Comparison of ENCODE assay signal across 8 cellular contexts in genomic region chr3:9302425-9303181, GRCh38. TPM values are rescaled to one million over a fixed set of nuclear protein-coding genes. Genes with fewer than 3 reads are reported as not detected.
DNase-seq lines count a peak whose midpoint lies in the region; ATAC-seq and TF ChIP-seq lines count a peak whose summit lies in the region.

No MANE protein-coding gene starts in this region.

- WGBS in body of pancreas, 2 donors, result 15 to 16% methylated on average over 23 to 24 of the region's 24 CpGs
- WGBS in iPS DF 6.9 (ENCODE audit: insufficient coverage, insufficient read length), result no CpG with 5 or more reads among the region's 24 CpGs

- in situ Hi-C loops in gastrocnemius medialis (cut with MboI; ENCODE audit: low sequenced_read_pairs in 4 of 4), result loop anchor here in 3 of 4 donors (5.0 kb wide), 1 partner anchor 330 kb away; no protein-coding TSS in a partner anchor

- TF ChIP-seq POLR2A in body of pancreas (IDR thresholded peaks at IDR 0.05), result no peak
- TF ChIP-seq POLR2A in gastrocnemius medialis (IDR thresholded peaks at IDR 0.05), result no peak

- H3K9me3 ChIP-seq in body of pancreas (no peaks in the 10 kb centered on the region), iPS DF 6.9 (ENCODE audit: control insufficient read depth, insufficient read depth, low read length) (no peaks in the 10 kb centered on the region), gastrocnemius medialis (no peaks in the 10 kb centered on the region)

- H3K36me3 ChIP-seq in body of pancreas (replicated peaks in 1 of 2; ENCODE audit: insufficient read depth in 1 of 2, low read depth in 2 of 2) (no peaks in the 10 kb centered on the region), iPS DF 6.9 (ENCODE audit: control insufficient read depth, insufficient read depth, low read length) (no peaks in the 10 kb centered on the region), gastrocnemius medialis (no peaks in the 10 kb centered on the region)

- peak; percentile 96 for ATAC-seq in HG02642 (IDR thresholded peaks at IDR 0.05; ENCODE audit: poor library complexity, unreplicated experiment)
- ATAC-seq in body of pancreas, result peak; percentile 90
- peak; percentile 69 to 97 for ATAC-seq in gastrocnemius medialis
- ATAC-seq in HG03469 (IDR thresholded peaks at IDR 0.05; ENCODE audit: unreplicated experiment), result no peak

- H3K27me3 ChIP-seq in body of pancreas (no peaks in the 10 kb centered on the region), iPS DF 6.9 (ENCODE audit: control insufficient read depth, insufficient read depth, low read length) (peaks cover 4% of the 10 kb centered on the region), gastrocnemius medialis (no peaks in the 10 kb centered on the region)

- peak; percentile 83 for DNase-seq in GM12865 (ENCODE audit: low read depth)
- peak; percentile 63 to 64 for DNase-seq in NCI-H1930 (lab: John Stamatoyannopoulos, UW)
- peak; percentile 76 for DNase-seq in UCSD-AML1 (lab: John Stamatoyannopoulos, UW; ENCODE audit: unreplicated experiment)
- DNase-seq in body of pancreas, result peak; percentile 77 to 82 (median 78)
- DNase-seq in iPS DF 6.9 (ENCODE audit: low read depth, low spot score), result peak; percentile 85
- peak; percentile 55 to 61 for DNase-seq in gastrocnemius medialis

- H3K4me3 ChIP-seq in GM12865 (ENCODE audit: low read depth, low read length) (no peak overlapping the region), body of pancreas (no peak overlapping the region), iPS DF 6.9 (ENCODE audit: low read length) (peak overlapping the region; percentile 6; the same call in 1 of the 2 replicates), gastrocnemius medialis (peak overlapping the region in 2 of 4 donors; percentile 21 to 33)

- H3K4me1 ChIP-seq in body of pancreas (peaks cover 7% of the 10 kb centered on the region), iPS DF 6.9 (ENCODE audit: control insufficient read depth, insufficient read depth, low read length) (no peaks in the 10 kb centered on the region), gastrocnemius medialis (peaks cover 0 to 2% of the 10 kb centered on the region in 2 donors)

- H3K27ac ChIP-seq in body of pancreas (no peak overlapping the region), iPS DF 6.9 (ENCODE audit: low read length) (no peak overlapping the region), gastrocnemius medialis (no peak overlapping the region)

- peak; percentile 81 for TF ChIP-seq CTCF in GM12865 (IDR thresholded peaks at IDR 0.05; ENCODE audit: insufficient read depth, low read depth, low read length, missing control alignments)
- peak; percentile 79 to 91 (median 86) for TF ChIP-seq CTCF in body of pancreas (IDR thresholded peaks at IDR 0.05)
- peak; percentile 89 to 94 (median 90) for TF ChIP-seq CTCF in gastrocnemius medialis (IDR thresholded peaks at IDR 0.05 in 4 of 5, conservative IDR thresholded peaks at IDR 0.05 in 1 of 5)

- intact Hi-C loops in body of pancreas (cut with DNase I) (loop anchor here (5.0 kb wide), 1 partner anchor 330 kb away; no protein-coding TSS in a partner anchor), gastrocnemius medialis (cut with DNase I; ENCODE audit: low total_unique reads) (loop anchor here (1.0 to 5.0 kb wide), 4 partner anchors 195 to 331 kb away; no protein-coding TSS in a partner anchor)

RNA-seq across cellular contexts. Expression of gene SRGAP3, which starts 53.2 kb away (rescaled TPM):
- total RNA-seq in body of pancreas (10 to 100 TPM; 10.9 to 11.4 TPM), gastrocnemius medialis (1 to 10 TPM; 1.3 to 2.3 (median 1.8) TPM)
